Comparison of ENCODE assay signal across 13 cellular contexts in genomic region chr18:7565677-7566076, GRCh38. TPM values are rescaled to one million over a fixed set of nuclear protein-coding genes. Genes with fewer than 3 reads are reported as not detected.
A peak's percentile ranks its signal among the peaks of the same experiment; 100 is the strongest.
DNase-seq lines count a peak whose midpoint lies in the region; ATAC-seq, FAIRE-seq and TF ChIP-seq lines count a peak whose summit lies in the region.
"Had no signal": no experiment of that assay in that cellular context is flagged by ENCODE, and none has a peak within 500 bp of the region (broad histone marks: within the 10 kb centered on the region; RNA-seq: fewer than 3 reads in every experiment).

No MANE protein-coding gene starts in this region.

- POLR2A ChIA-PET in AG04450 (lab: Yijun Ruan, JAX): no interaction called here

- no peak for TF ChIP-seq CTCF in AG04450 (IDR thresholded peaks at IDR 0.05; ENCODE audit: low read depth, low read length)
- no peak for TF ChIP-seq CTCF in MM.1S (IDR thresholded peaks at IDR 0.05; ENCODE audit: low read length)
- no peak for TF ChIP-seq CTCF in esophagus squamous epithelium (IDR thresholded peaks at IDR 0.05)
- no peak for TF ChIP-seq CTCF in pancreas (IDR thresholded peaks at IDR 0.05)

- peaks cover 4% of the 10 kb centered on the region; the same call in 1 of the 2 replicates for H3F3A ChIP-seq in MM.1S (ENCODE audit: insufficient read depth, low read length)

- H2AFZ ChIP-seq in MM.1S (ENCODE audit: low read length): no peak overlapping the region

- ATAC-seq in pancreas (no peak), HG02852 (IDR thresholded peaks at IDR 0.05; ENCODE audit: unreplicated experiment) (no peak)
- ATAC-seq: activated CD8-positive, alpha-beta T cell treated with anti-CD3 and anti-CD28 coated beads, Interleukin-2, amount 10 ng/mL, durations not matched to agents 7 days and 5 days; HCT116 had no signal

- H3K36me3 ChIP-seq in MM.1S (replicated peaks; ENCODE audit: insufficient read depth, low read length): no peaks in the 10 kb centered on the region
- no peaks in the 10 kb centered on the region for H3K36me3 ChIP-seq in esophagus squamous epithelium
- no peaks in the 10 kb centered on the region for H3K36me3 ChIP-seq in pancreas
- H3K36me3 ChIP-seq: BLaER1 had no signal

- peak overlapping the region; percentile 84; the same call in 1 of the 2 replicates for H3K4me2 ChIP-seq in MM.1S (ENCODE audit: low read depth, low read length)

- H3K9me2 ChIP-seq in MM.1S (replicated peaks; ENCODE audit: insufficient read depth, low read length): no peaks in the 10 kb centered on the region

- no peaks in the 10 kb centered on the region for H4K20me1 ChIP-seq in MM.1S (ENCODE audit: insufficient read depth, low read length)

- DNase-seq in AG04450 (ENCODE audit: low read depth, low spot score): no peak
- no peak for DNase-seq in MM.1S
- no peak for DNase-seq in esophagus squamous epithelium (lab: John Stamatoyannopoulos, UW)
- DNase-seq in pancreas: no peak
- DNase-seq in RKO (ENCODE audit: low spot score): no peak
- DNase-seq in SKM-1 treated with dmso at 0.1 percent for 144 hours (lab: John Stamatoyannopoulos, UW; ENCODE audit: unreplicated experiment): no peak
- no peak for DNase-seq in NK-92 treated with Interleukin-12 subunit alpha and Interleukin-12 subunit beta, amount 100 ng/mL, for 24 hours (lab: John Stamatoyannopoulos, UW)
- DNase-seq: activated CD8-positive, alpha-beta T cell treated with anti-CD3 and anti-CD28 coated beads, Interleukin-2, amount 10 ng/mL, durations not matched to agents 7 days and 5 days; amniotic stem cell; NCI-H446 treated with DMSO at 0.1 percent for 48 hours had no signal

- TF ChIP-seq POLR2A in esophagus squamous epithelium (IDR thresholded peaks at IDR 0.05): no peak

- no peak overlapping the region for H3K9ac ChIP-seq in MM.1S (ENCODE audit: low read length)

- H3K79me2 ChIP-seq in MM.1S (ENCODE audit: low read length): peaks cover 4% of the 10 kb centered on the region; the same call in 1 of the 2 replicates

- H3K9me3 ChIP-seq in AG04450 (ENCODE audit: control insufficient read depth, insufficient read depth, low read length) (no peaks in the 10 kb centered on the region), MM.1S (replicated peaks; ENCODE audit: insufficient read depth, low read length) (0 out of 2 replicates have a peak, but pooled peaks cover 3% of the 10 kb centered on the region), esophagus squamous epithelium (no peaks in the 10 kb centered on the region), pancreas (no peaks in the 10 kb centered on the region)
- H3K9me3 ChIP-seq: BLaER1 had no signal

- no peak overlapping the region for H3K27ac ChIP-seq in AG04450 (ENCODE audit: low read depth, low read length)
- H3K27ac ChIP-seq in MM.1S (ENCODE audit: low read length): no peak overlapping the region
- H3K27ac ChIP-seq in esophagus squamous epithelium: peak overlapping the region in 3 of 4 donors; percentile 84 to 96 (median 92)
- H3K27ac ChIP-seq in pancreas: peak overlapping the region in 3 of 4 donors; percentile 91 to 98 (median 97)
- H3K27ac ChIP-seq: BLaER1 had no signal

- intact Hi-C loops in esophagus squamous epithelium (cut with DNase I) (loop anchor here (2.0 kb wide), 1 partner anchor 293 kb away; no protein-coding TSS in a partner anchor), pancreas (cut with DNase I) (loop anchor here in 1 of 3 donors (10.0 kb wide), 1 partner anchor 189 kb away; no protein-coding TSS in a partner anchor)

- H3K4me1 ChIP-seq in MM.1S (ENCODE audit: low read length) (no peaks in the 10 kb centered on the region), esophagus squamous epithelium (peaks cover 0 to 48% (median 3%) of the 10 kb centered on the region in 3 donors), pancreas (peaks cover 0 to 10% (median 0%) of the 10 kb centered on the region in 3 donors)

- CTCF ChIA-PET in AG04450 (lab: Charles Lee): interaction anchor here (1.2 to 1.5 kb wide), 3 partner anchors 7 to 345 kb away, joined by 3 to 5 read pairs (median 4); no protein-coding TSS in a partner anchor

- H3K4me3 ChIP-seq in AG04450 (ENCODE audit: low read depth, low read length): peak overlapping the region; percentile 72
- H3K4me3 ChIP-seq in MM.1S (ENCODE audit: low read length): no peak overlapping the region
- peak overlapping the region in 2 of 4 donors; percentile 83 for H3K4me3 ChIP-seq in esophagus squamous epithelium
- H3K4me3 ChIP-seq in pancreas: peak overlapping the region in 1 of 4 donors; percentile 91

- H3K27me3 ChIP-seq in AG04450 (ENCODE audit: control insufficient read depth, insufficient read depth, low read length) (no peaks in the 10 kb centered on the region), MM.1S (replicated peaks; ENCODE audit: insufficient read depth, low read length) (no peaks in the 10 kb centered on the region), esophagus squamous epithelium (peaks cover 0 to 42% (median 0%) of the 10 kb centered on the region in 4 donors), pancreas (no peaks in the 10 kb centered on the region)

- no peak for FAIRE-seq in pancreas (lab: Jason Lieb, UNC)

RNA-seq across cellular contexts. Expression of gene PTPRM, which starts 1.4 kb away (rescaled TPM):
- polyA plus RNA-seq in AG04450 (2011; rRNA removed) (81.1 and 81.5 TPM in 2 replicates), pancreas (10 to 100 TPM; 28.7 to 50.7 TPM)
- 68.5 and 75.1 TPM in 2 replicates for polyA minus RNA-seq in AG04450 (2011; rRNA and poly(A)+ RNA removed)
- total RNA-seq in esophagus squamous epithelium (10 to 100 TPM in 2 of 4 donors, 1 to 10 TPM in 2; 6.5 to 38.7 (median 11.1) TPM), pancreas (10 to 100 TPM; 14.5 to 30.4 (median 17.1) TPM)

Comparison
In these comparisons a context has a peak if more than half of its experiments do, and no peak if none do; other contexts are left out.
1. H3K27ac ChIP-seq: peak in esophagus squamous epithelium (3 of 4) and pancreas (3 of 4); none in AG04450 (single experiment) and MM.1S (single experiment).